Comparison of ENCODE assay signal across 23 cellular contexts in genomic region chr13:55000043-55000442, GRCh38.
DNase-seq lines count a peak whose midpoint lies in the region; ATAC-seq and TF ChIP-seq lines count a peak whose summit lies in the region.
"Had no signal": no experiment of that assay in that cellular context is flagged by ENCODE, and none has a peak within 500 bp of the region (broad histone marks: within the 10 kb centered on the region; RNA-seq: fewer than 3 reads in every experiment).

No MANE protein-coding gene starts in this region.

- H3K27ac Mint-ChIP-seq in endodermal cell = peak overlapping the region; percentile 33
- no peak overlapping the region for H3K27ac Mint-ChIP-seq in stimulated activated naive CD8-positive, alpha-beta T cell treated with anti-CD3 and anti-CD28 coated beads, Interleukin-15, amount 100 ng/mL, for 72 hours
- H3K27ac Mint-ChIP-seq: HFFc6 had no signal

- 48 to 59% methylated on average over 3 of the region's 3 CpGs for WGBS in endodermal cell (ENCODE audit: insufficient coverage in 1 of 2, insufficient read length in 1 of 2), 2 experiments

- H3K27ac ChIP-seq in HUES48 (ENCODE audit: low read depth, low read length) (peak overlapping the region; percentile 91), endodermal cell (ENCODE audit: low read depth, low read length) (no peak overlapping the region)
- H3K27ac ChIP-seq: KMS-11 had no signal

- H3K9ac ChIP-seq in HUES48 (ENCODE audit: low read depth, low read length) = 0 out of 2 replicates have a peak overlapping the region, but pooled peaks have one; percentile 30
- H3K9ac ChIP-seq in NT2/D1 (ENCODE audit: insufficient read length, low read depth) = no peak overlapping the region
- H3K9ac ChIP-seq in endodermal cell (ENCODE audit: extremely low read depth, low read length, poor library complexity, severe bottlenecking) = no peak overlapping the region
- H3K9ac ChIP-seq: KMS-11 had no signal

- H3K27me3 ChIP-seq in HUES48 (ENCODE audit: control insufficient read depth, insufficient read depth, low read length) = no peaks in the 10 kb centered on the region
- H3K27me3 ChIP-seq in NT2/D1 (ENCODE audit: insufficient read depth, insufficient read length) = no peaks in the 10 kb centered on the region
- no peaks in the 10 kb centered on the region for H3K27me3 ChIP-seq in endodermal cell (ENCODE audit: control insufficient read depth, insufficient read depth, low read length, poor library complexity, severe bottlenecking)
- H3K27me3 ChIP-seq: BE2C had no signal

- peaks cover 61% of the 10 kb centered on the region for H3K9me3 Mint-ChIP-seq in endodermal cell
- H3K9me3 Mint-ChIP-seq in stimulated activated naive CD8-positive, alpha-beta T cell treated with anti-CD3 and anti-CD28 coated beads, Interleukin-15, amount 100 ng/mL, for 72 hours = peaks cover 11 to 18% of the 10 kb centered on the region in 2 donors

- no peak for ATAC-seq in stimulated activated naive CD8-positive, alpha-beta T cell treated with anti-CD3 and anti-CD28 coated beads, Interleukin-15, amount 100 ng/mL, for 72 hours
- ATAC-seq in GM18909 (IDR thresholded peaks at IDR 0.05; ENCODE audit: poor library complexity, unreplicated experiment) = no peak
- ATAC-seq: GM12878, PC-3 had no signal

- H3K9me3 ChIP-seq in HUES48 (ENCODE audit: control insufficient read depth, insufficient read depth, low read length) (peaks cover 22% of the 10 kb centered on the region), NT2/D1 (ENCODE audit: insufficient read depth, low read length) (no peaks in the 10 kb centered on the region; the same call in 1 of the 2 replicates), endodermal cell (ENCODE audit: control insufficient read depth, low read length) (peaks cover 54% of the 10 kb centered on the region)
- H3K9me3 ChIP-seq: BE2C had no signal

- H3K36me3 Mint-ChIP-seq in endodermal cell (ENCODE audit: low read depth) = peaks cover 26% of the 10 kb centered on the region

- peaks cover 20% of the 10 kb centered on the region for H3K4me1 Mint-ChIP-seq in endodermal cell
- no peaks in the 10 kb centered on the region for H3K4me1 Mint-ChIP-seq in stimulated activated naive CD8-positive, alpha-beta T cell treated with anti-CD3 and anti-CD28 coated beads, Interleukin-15, amount 100 ng/mL, for 72 hours

- H3K4me1 ChIP-seq in HUES48 (ENCODE audit: control insufficient read depth, insufficient read depth, low read length) = peaks cover 33% of the 10 kb centered on the region
- no peaks in the 10 kb centered on the region for H3K4me1 ChIP-seq in NT2/D1 (ENCODE audit: insufficient read depth, insufficient read length)
- H3K4me1 ChIP-seq in endodermal cell (ENCODE audit: control insufficient read depth, insufficient read depth, low read length) = peaks cover 21% of the 10 kb centered on the region
- H3K4me1 ChIP-seq: BE2C had no signal

- no peak overlapping the region for H3K4me3 Mint-ChIP-seq in endodermal cell
- no peak overlapping the region for H3K4me3 Mint-ChIP-seq in stimulated activated naive CD8-positive, alpha-beta T cell treated with anti-CD3 and anti-CD28 coated beads, Interleukin-15, amount 100 ng/mL, for 72 hours
- H3K4me3 Mint-ChIP-seq: HFFc6 had no signal

- H3K4me3 ChIP-seq in HUES48 (ENCODE audit: low read depth, low read length) = no peak overlapping the region; the same call in 1 of the 2 replicates
- no peak overlapping the region for H3K4me3 ChIP-seq in NT2/D1 (ENCODE audit: insufficient read length, low read depth)
- peak overlapping the region; percentile 62 for H3K4me3 ChIP-seq in endodermal cell (ENCODE audit: low read length)
- H3K4me3 ChIP-seq: GM12878 had no signal

- no peaks in the 10 kb centered on the region for H3K27me3 Mint-ChIP-seq in endodermal cell (ENCODE audit: insufficient read depth)
- H3K27me3 Mint-ChIP-seq in stimulated activated naive CD8-positive, alpha-beta T cell treated with anti-CD3 and anti-CD28 coated beads, Interleukin-15, amount 100 ng/mL, for 72 hours = no peaks in the 10 kb centered on the region

- peaks cover 4% of the 10 kb centered on the region; the same call in 1 of the 2 replicates for H3K36me3 ChIP-seq in HUES48 (ENCODE audit: control insufficient read depth, insufficient read depth, low read length)
- H3K36me3 ChIP-seq in NT2/D1 (ENCODE audit: insufficient read depth, insufficient read length, low read length) = no peaks in the 10 kb centered on the region
- H3K36me3 ChIP-seq in endodermal cell (ENCODE audit: control insufficient read depth, insufficient read depth, low read length) = peaks cover 4% of the 10 kb centered on the region
- H3K36me3 ChIP-seq: BE2C had no signal

- DNase-seq in NT2/D1 (ENCODE audit: low read depth, low spot score) (peak; percentile 6), endodermal cell (peak; percentile 66), iPS-NIHi11 (ENCODE audit: low spot score) (peak; percentile 46), SIG-M5 (lab: John Stamatoyannopoulos, UW) (no peak), DMS53 (lab: John Stamatoyannopoulos, UW) (no peak)
- DNase-seq in stimulated activated naive CD8-positive, alpha-beta T cell treated with anti-CD3 and anti-CD28 coated beads, Interleukin-15, amount 100 ng/mL, for 72 hours = no peak
- DNase-seq: DMS79, HFFc6, IMR-90, MV-4-11, NCI-H1105 treated with DMSO at 0.1 percent for 48 hours, NCI-H2081, NCI-H2171, NCI-H345, NCI-H524, PC-3, Right ventricle myocardium superior, SW 1271 had no signal

- no peak for TF ChIP-seq CTCF in endodermal cell (conservative IDR thresholded peaks at IDR 0.05)

Comparison
In these comparisons a context has a peak if more than half of its experiments do, and no peak if none do; other contexts are left out.
1. DNase-seq: peak in NT2/D1 (single experiment), endodermal cell (single experiment) and iPS-NIHi11 (single experiment); none in stimulated activated naive CD8-positive, alpha-beta T cell treated with anti-CD3 and anti-CD28 coated beads, Interleukin-15, amount 100 ng/mL, for 72 hours (0 of 2), SIG-M5 (single experiment) and DMS53 (single experiment).